In genomic region chr10:21363753-21364104, GRCh38 we compare ENCODE assay signal across 14 cellular contexts.
DNase-seq lines count a peak whose midpoint lies in the region; ATAC-seq and TF ChIP-seq lines count a peak whose summit lies in the region.
"Had no signal": no experiment of that assay in that cellular context is flagged by ENCODE, and none has a peak within 500 bp of the region (broad histone marks: within the 10 kb centered on the region; RNA-seq: fewer than 3 reads in every experiment).

No MANE protein-coding gene starts in this region.

- DNase-seq in NT2/D1 (ENCODE audit: low read depth, low spot score) (no peak), dermis microvascular lymphatic vessel endothelial cell (ENCODE audit: low read depth in 2 of 2) (peak; percentile 21 to 31), mesothelial cell of epicardium (ENCODE audit: low spot score in 2 of 2, unreplicated experiment in 2 of 2) (no peak), NCI-H510A (lab: John Stamatoyannopoulos, UW) (no peak), RWPE1 (ENCODE audit: low spot score) (no peak)
- no peak for DNase-seq in activated CD4-positive, alpha-beta T cell treated with anti-CD3 and anti-CD28 coated beads, Interleukin-2, amount 50 U/mL, for 48 hours
- DNase-seq: activated CD4-positive, alpha-beta T cell treated with anti-CD3 and anti-CD28 coated beads for 36 hours; NCI-H1417 treated with DMSO at 0.1 percent for 48 hours; NCI-H774 had no signal

- H3K9me3 Mint-ChIP-seq in mesothelial cell of epicardium, result no peaks in the 10 kb centered on the region
- H3K9me3 Mint-ChIP-seq: activated T-helper 17 cell treated with anti-CD3 and anti-CD28 coated beads, Interleukin-2, amount 50 U/mL, for 72 hours; central memory CD8-positive, alpha-beta T cell had no signal

- POLR2A ChIA-PET in RWPE1 (lab: Yijun Ruan, JAX; ENCODE audit: low non-redundant PET), result no interaction called here

- TF ChIP-seq CTCF in mesothelial cell of epicardium (IDR thresholded peaks at IDR 0.05; ENCODE audit: unreplicated experiment) (no peak), RWPE1 (conservative IDR thresholded peaks at IDR 0.05; ENCODE audit: low read depth) (no peak)

- H3K27ac ChIP-seq in ACC112 (ENCODE audit: low read depth, low read length) (peak overlapping the region; percentile 94), RWPE1 (no peak overlapping the region)
- H3K27ac ChIP-seq: neutrophil had no signal

- H3K4me1 Mint-ChIP-seq in mesothelial cell of epicardium, result peaks cover 45% of the 10 kb centered on the region
- H3K4me1 Mint-ChIP-seq: activated CD4-positive, alpha-beta T cell treated with anti-CD3 and anti-CD28 coated beads for 36 hours; activated T-helper 17 cell treated with anti-CD3 and anti-CD28 coated beads, Interleukin-2, amount 50 U/mL, for 72 hours; central memory CD8-positive, alpha-beta T cell had no signal

- no peaks in the 10 kb centered on the region for H3K36me3 ChIP-seq in ACC112 (ENCODE audit: insufficient read depth, low read length)
- H3K36me3 ChIP-seq in NT2/D1 (ENCODE audit: insufficient read depth, insufficient read length, low read length), result no peaks in the 10 kb centered on the region
- H3K36me3 ChIP-seq: neutrophil had no signal

- no peak overlapping the region for H3K4me3 Mint-ChIP-seq in mesothelial cell of epicardium
- H3K4me3 Mint-ChIP-seq: activated CD4-positive, alpha-beta T cell treated with anti-CD3 and anti-CD28 coated beads for 36 hours; activated T-helper 17 cell treated with anti-CD3 and anti-CD28 coated beads, Interleukin-2, amount 50 U/mL, for 72 hours; central memory CD8-positive, alpha-beta T cell had no signal

- peak overlapping the region; percentile 97 for H3K27ac Mint-ChIP-seq in mesothelial cell of epicardium
- H3K27ac Mint-ChIP-seq: activated CD4-positive, alpha-beta T cell treated with anti-CD3 and anti-CD28 coated beads for 36 hours; activated T-helper 17 cell treated with anti-CD3 and anti-CD28 coated beads, Interleukin-2, amount 50 U/mL, for 72 hours had no signal

- peak overlapping the region; percentile 91 for H2AFZ ChIP-seq in ACC112 (ENCODE audit: low read length, unreplicated experiment)

- H3K27me3 Mint-ChIP-seq in mesothelial cell of epicardium (ENCODE audit: low read depth), result no peaks in the 10 kb centered on the region
- H3K27me3 Mint-ChIP-seq: activated CD4-positive, alpha-beta T cell treated with anti-CD3 and anti-CD28 coated beads for 36 hours; activated T-helper 17 cell treated with anti-CD3 and anti-CD28 coated beads, Interleukin-2, amount 50 U/mL, for 72 hours; central memory CD8-positive, alpha-beta T cell had no signal

- no peaks in the 10 kb centered on the region for H3K9me3 ChIP-seq in NT2/D1 (ENCODE audit: insufficient read depth, low read length)
- H3K9me3 ChIP-seq: neutrophil had no signal

- H3K9ac ChIP-seq in NT2/D1 (ENCODE audit: insufficient read length, low read depth), result peak overlapping the region; percentile 71

- ATAC-seq in GM19463 (IDR thresholded peaks at IDR 0.05; ENCODE audit: unreplicated experiment), result no peak
- ATAC-seq: activated CD4-positive, alpha-beta T cell treated with anti-CD3 and anti-CD28 coated beads for 36 hours; activated T-helper 17 cell treated with anti-CD3 and anti-CD28 coated beads, Interleukin-2, amount 50 U/mL, for 72 hours had no signal

- H3K79me2 ChIP-seq in ACC112 (ENCODE audit: control insufficient read depth, insufficient read depth, low read length, unreplicated experiment), result no peaks in the 10 kb centered on the region

- CTCF ChIA-PET in RWPE1 (lab: Yijun Ruan, JAX), result no interaction called here

- H3K4me1 ChIP-seq in ACC112 (ENCODE audit: control insufficient read depth, insufficient read depth, low read length, unreplicated experiment), result peaks cover 28% of the 10 kb centered on the region
- H3K4me1 ChIP-seq in NT2/D1 (ENCODE audit: insufficient read depth, insufficient read length), result peaks cover 2% of the 10 kb centered on the region

- no peaks in the 10 kb centered on the region for H3K36me3 Mint-ChIP-seq in mesothelial cell of epicardium

- H3K4me3 ChIP-seq in ACC112 (ENCODE audit: low read depth, low read length) (peak overlapping the region; percentile 5; the same call in 1 of the 2 replicates), NT2/D1 (ENCODE audit: insufficient read length, low read depth) (no peak overlapping the region)

- H3K27me3 ChIP-seq in ACC112 (ENCODE audit: insufficient read depth, low read length) (no peaks in the 10 kb centered on the region), NT2/D1 (ENCODE audit: insufficient read depth, insufficient read length) (no peaks in the 10 kb centered on the region)
- H3K27me3 ChIP-seq: neutrophil had no signal

Comparison
In these comparisons a context has a peak if more than half of its experiments do, and no peak if none do; other contexts are left out.
1. DNase-seq: peak in dermis microvascular lymphatic vessel endothelial cell (2 of 2); none in NT2/D1 (single experiment), mesothelial cell of epicardium (0 of 2), NCI-H510A (single experiment), activated CD4-positive, alpha-beta T cell treated with anti-CD3 and anti-CD28 coated beads, Interleukin-2, amount 50 U/mL, for 48 hours (0 of 2) and RWPE1 (single experiment).